15 cellular contexts compared by ENCODE assay signal in genomic region chr4:11286533-11286932, GRCh38.
DNase-seq lines count a peak whose midpoint lies in the region; ATAC-seq and TF ChIP-seq lines count a peak whose summit lies in the region.
"Had no signal": no experiment of that assay in that cellular context is flagged by ENCODE, and none has a peak within 500 bp of the region (broad histone marks: within the 10 kb centered on the region; RNA-seq: fewer than 3 reads in every experiment).

No MANE protein-coding gene starts in this region.

- intact Hi-C loops in lower lobe of right lung (cut with DNase I) (no loop called here), tibial artery (cut with DNase I; ENCODE audit: low total_unique reads) (no loop called here), CD14-positive monocyte (cut with micrococcal nuclease) (no loop called here)

- TF ChIP-seq POLR2A in erythroblast (IDR thresholded peaks at IDR 0.05; ENCODE audit: low read length): no peak

- H3K36me3 Mint-ChIP-seq in CD14-positive monocyte: no peaks in the 10 kb centered on the region

- H3K9me3 Mint-ChIP-seq in CD14-positive monocyte: peaks cover 0 to 14% (median 8%) of the 10 kb centered on the region in 7 donors

- H3K27me3 ChIP-seq in lower lobe of right lung (ENCODE audit: low read depth) (no peaks in the 10 kb centered on the region), tibial artery (no peaks in the 10 kb centered on the region)

- H3K4me1 Mint-ChIP-seq in CD14-positive monocyte: peaks cover 8% of the 10 kb centered on the region

- DNase-seq in erythroblast (lab: John Stamatoyannopoulos, UW) (no peak), lower lobe of right lung (no peak), tibial artery (no peak), CD14-positive monocyte (ENCODE audit: low spot score) (no peak)
- DNase-seq: activated naive CD8-positive, alpha-beta T cell treated with anti-CD3 and anti-CD28 coated beads, Interleukin-2, amount 50 U/mL, for 24 hours; hippocampal formation; KBM-7; NCI-H1694; NCI-H526; stimulated activated CD8-positive, alpha-beta memory T cell treated with anti-CD3 and anti-CD28 coated beads, Interleukin-4, amount 100 ng/mL, for 48 hours; T-helper 1 cell had no signal

- H3K36me3 ChIP-seq in lower lobe of right lung (no peaks in the 10 kb centered on the region), tibial artery (no peaks in the 10 kb centered on the region)

- no peaks in the 10 kb centered on the region for H3K4me1 ChIP-seq in lower lobe of right lung
- H3K4me1 ChIP-seq in tibial artery: no peaks in the 10 kb centered on the region

- no peak overlapping the region for H3K4me3 ChIP-seq in lower lobe of right lung
- H3K4me3 ChIP-seq in tibial artery: no peak overlapping the region

- no peaks in the 10 kb centered on the region for H3K9me3 ChIP-seq in lower lobe of right lung
- peaks cover 0 to 5% (median 0%) of the 10 kb centered on the region in 3 donors for H3K9me3 ChIP-seq in tibial artery

- TF ChIP-seq CTCF in lower lobe of right lung (IDR thresholded peaks at IDR 0.05) (no peak), tibial artery (IDR thresholded peaks at IDR 0.05) (no peak), CD14-positive monocyte (IDR thresholded peaks at IDR 0.05) (no peak)

- H3K27ac ChIP-seq in lower lobe of right lung (no peak overlapping the region), tibial artery (no peak overlapping the region)

- H3K4me3 Mint-ChIP-seq in CD14-positive monocyte: no peak overlapping the region
- H3K4me3 Mint-ChIP-seq: activated naive CD8-positive, alpha-beta T cell treated with anti-CD3 and anti-CD28 coated beads, Interleukin-2, amount 50 U/mL, for 24 hours had no signal

- peak; percentile 86 for ATAC-seq in GM18511 (IDR thresholded peaks at IDR 0.05; ENCODE audit: unreplicated experiment)
- peak; percentile 43 for ATAC-seq in GM19468 (IDR thresholded peaks at IDR 0.05; ENCODE audit: extremely low read depth, unreplicated experiment)
- ATAC-seq in HG02885 (IDR thresholded peaks at IDR 0.05; ENCODE audit: poor library complexity, unreplicated experiment): peak; percentile 77
- peak; percentile 71 for ATAC-seq in HG03565 (IDR thresholded peaks at IDR 0.05; ENCODE audit: unreplicated experiment)
- ATAC-seq in lower lobe of right lung: no peak
- ATAC-seq: activated naive CD8-positive, alpha-beta T cell treated with anti-CD3 and anti-CD28 coated beads, Interleukin-2, amount 50 U/mL, for 24 hours had no signal

- H3K27ac Mint-ChIP-seq in CD14-positive monocyte: no peak overlapping the region
- H3K27ac Mint-ChIP-seq: activated naive CD8-positive, alpha-beta T cell treated with anti-CD3 and anti-CD28 coated beads, Interleukin-2, amount 50 U/mL, for 24 hours had no signal

- no peaks in the 10 kb centered on the region for H3K27me3 Mint-ChIP-seq in CD14-positive monocyte (ENCODE audit: low read depth in 3 of 3)
- H3K27me3 Mint-ChIP-seq: activated naive CD8-positive, alpha-beta T cell treated with anti-CD3 and anti-CD28 coated beads, Interleukin-2, amount 50 U/mL, for 24 hours had no signal

Comparison
In these comparisons a context has a peak if more than half of its experiments do, and no peak if none do; other contexts are left out.
1. ATAC-seq: peak in GM18511 (single experiment), GM19468 (single experiment), HG02885 (single experiment) and HG03565 (single experiment); none in lower lobe of right lung (0 of 2).